ENCODE assay signal across 9 cellular contexts in genomic region chr15:52100807-52101206, GRCh38. TPM values are rescaled to one million over a fixed set of nuclear protein-coding genes. Genes with fewer than 3 reads are reported as not detected.
DNase-seq lines count a peak whose midpoint lies in the region; ATAC-seq, FAIRE-seq and TF ChIP-seq lines count a peak whose summit lies in the region.
"Had no signal": no experiment of that assay in that cellular context is flagged by ENCODE, and none has a peak within 500 bp of the region (broad histone marks: within the 10 kb centered on the region; RNA-seq: fewer than 3 reads in every experiment).

No MANE protein-coding gene starts in this region.

- H3K4me1 ChIP-seq in SJCRH30 (peaks cover 26% of the 10 kb centered on the region), foreskin keratinocyte (peaks cover 14% of the 10 kb centered on the region), small intestine (ENCODE audit: control insufficient read depth in 2 of 2, insufficient read depth in 1 of 2, low read depth in 1 of 2, low read length in 1 of 2) (peaks cover 0 to 3% of the 10 kb centered on the region in 2 donors)

- WGBS in small intestine, 3 donors = 36 to 50% (median 42%) methylated on average over 4 of the region's 4 CpGs

- H3K36me3 ChIP-seq in SJCRH30 (no peaks in the 10 kb centered on the region), small intestine (ENCODE audit: control insufficient read depth in 2 of 2, insufficient read depth in 2 of 2, low read length in 2 of 2) (no peaks in the 10 kb centered on the region)

- H3K9me3 ChIP-seq in SJCRH30 (replicated peaks) (no peaks in the 10 kb centered on the region), small intestine (ENCODE audit: control insufficient read depth, low read depth) (no peaks in the 10 kb centered on the region)

- ATAC-seq in foreskin keratinocyte = no peak

- FAIRE-seq in small intestine (lab: Jason Lieb, UNC) = no peak

- no peak for TF ChIP-seq CTCF in foreskin keratinocyte (conservative IDR thresholded peaks at IDR 0.05)
- TF ChIP-seq CTCF in GM20000 (IDR thresholded peaks at IDR 0.05; ENCODE audit: extremely low read depth, missing control alignments) = no peak

- DNase-seq in H4 (ENCODE audit: low spot score) = peak; percentile 82
- peak; percentile 65 to 67 for DNase-seq in SJCRH30
- peak; percentile 63 to 82 for DNase-seq in foreskin keratinocyte
- peak; percentile 54 for DNase-seq in small intestine
- DNase-seq in NCI-H2029 treated with DMSO at 0.1 percent for 48 hours (lab: John Stamatoyannopoulos, UW) = no peak
- DNase-seq in iPS-NIHi7 (ENCODE audit: extremely low spot score) = no peak
- no peak for DNase-seq in GM20000 (ENCODE audit: low spot score)
- no peak for DNase-seq in 8988T
- DNase-seq: NCI-H1694 had no signal

- H3K27ac ChIP-seq in SJCRH30 (no peak overlapping the region), foreskin keratinocyte (no peak overlapping the region), small intestine (ENCODE audit: low read depth in 1 of 2, low read length in 1 of 2) (no peak overlapping the region)

- H3K4me3 ChIP-seq in SJCRH30 (no peak overlapping the region), small intestine (ENCODE audit: low read depth in 1 of 2, low read length in 2 of 2) (no peak overlapping the region)

- H3K27me3 ChIP-seq in SJCRH30 (no peaks in the 10 kb centered on the region), foreskin keratinocyte (no peaks in the 10 kb centered on the region), small intestine (ENCODE audit: control insufficient read depth in 2 of 2, insufficient read depth in 2 of 2, low read length in 2 of 2) (no peaks in the 10 kb centered on the region)

RNA-seq across cellular contexts. Expression of gene BCL2L10, which starts 11.8 kb away (rescaled TPM):
- total RNA-seq in H4 (2014; rRNA removed; shearing (Covaris generic)) = not detected in 2 replicates
- total RNA-seq in SJCRH30 (2014; rRNA removed; shearing (Covaris generic)) = 0.38 and 0.51 TPM in 2 replicates
- total RNA-seq in foreskin keratinocyte = 0.53 and 0.71 TPM in 2 replicates
- 0.62 and 0.77 TPM in 2 replicates for polyA plus RNA-seq in foreskin keratinocyte
- 1 to 10 TPM; 3.2 to 5.6 (median 3.8) TPM for polyA plus RNA-seq in small intestine

Comparison
In these comparisons a context has a peak if more than half of its experiments do, and no peak if none do; other contexts are left out.
1. DNase-seq: peak in H4 (single experiment), SJCRH30 (2 of 2), foreskin keratinocyte (2 of 2) and small intestine (single experiment); none in NCI-H2029 treated with DMSO at 0.1 percent for 48 hours (single experiment), iPS-NIHi7 (single experiment), GM20000 (single experiment) and 8988T (single experiment).